14 cellular contexts compared by ENCODE assay signal in the genomic region with DNA sequence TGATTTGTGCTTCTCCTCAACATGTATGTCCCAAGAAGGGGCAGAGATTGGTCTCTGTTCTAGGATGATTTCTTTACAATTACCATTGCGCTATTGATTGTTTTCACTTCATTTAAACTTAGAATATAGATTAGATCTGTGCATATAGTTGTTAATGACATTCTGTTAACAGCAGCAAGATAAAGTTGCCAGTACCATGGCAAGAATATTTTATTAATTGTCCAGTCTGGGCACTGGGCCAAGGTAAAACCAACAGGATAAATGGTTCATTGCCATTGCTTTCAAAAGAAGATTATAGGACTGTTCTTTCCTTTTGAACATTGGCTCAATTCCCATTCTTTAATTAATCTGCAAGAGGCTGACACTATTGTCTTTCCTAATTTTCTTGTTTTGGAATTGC.
DNase-seq lines count a peak whose midpoint lies in the region; ATAC-seq and TF ChIP-seq lines count a peak whose summit lies in the region.
"Had no signal": no experiment of that assay in that cellular context is flagged by ENCODE, and none has a peak within 500 bp of the region (broad histone marks: within the 10 kb centered on the region; RNA-seq: fewer than 3 reads in every experiment).

No MANE protein-coding gene starts in this region.

- CTCF ChIA-PET in SK-N-SH (lab: Yijun Ruan, JAX): no interaction called here

- TF ChIP-seq RAD21 in Ishikawa (IDR thresholded peaks at IDR 0.05; ENCODE audit: low read depth): no peak
- no peak for TF ChIP-seq RAD21 in SK-N-SH (IDR thresholded peaks at IDR 0.05; ENCODE audit: low read length)

- peak; percentile 6 to 44 for DNase-seq in NCI-H1930 (lab: John Stamatoyannopoulos, UW)
- peak; percentile 17 for DNase-seq in SK-N-SH
- peak; percentile 21 for DNase-seq in mucosa of gallbladder (ENCODE audit: low spot score)
- DNase-seq in activated CD4-positive, alpha-beta T cell treated with anti-CD3 and anti-CD28 coated beads for 1 hour: no peak
- DNase-seq: activated CD8-positive, alpha-beta memory T cell treated with anti-CD3 and anti-CD28 coated beads, Interleukin-2, amount 50 U/mL, for 4 hours; CD4-positive, CD25-positive, alpha-beta regulatory T cell; hypothalamus; NK-92 treated with Interleukin-12 subunit alpha and Interleukin-12 subunit beta, amount 100 ng/mL, for 24 hours had no signal

- no peak overlapping the region for H3K4me3 ChIP-seq in SK-N-SH (ENCODE audit: low read depth in 2 of 2, low read length in 1 of 2)
- H3K4me3 ChIP-seq: lung, suprapubic skin had no signal

- TF ChIP-seq EP300 in Ishikawa (IDR thresholded peaks at IDR 0.05; ENCODE audit: borderline replicate concordance) (0 out of 2 replicates have a peak, but pooled peaks have one; percentile 21), SK-N-SH (IDR thresholded peaks at IDR 0.05; ENCODE audit: borderline replicate concordance in 1 of 2, low read depth in 1 of 2, low read length in 1 of 2) (peak in 1 of 2 experiments; percentile 48; a peak in 1 of 4 replicates)

- no peaks in the 10 kb centered on the region for H3K79me2 ChIP-seq in SK-N-SH (ENCODE audit: insufficient read depth)

- H3K9ac ChIP-seq in SK-N-SH: no peak overlapping the region

- WGBS in SK-N-SH (ENCODE audit: low lambda C conversion rate): 77% methylated on average over 1 of the region's 1 CpG

- H3F3A ChIP-seq in SK-N-SH (replicated peaks; ENCODE audit: insufficient read depth): no peaks in the 10 kb centered on the region

- peaks cover 3 to 9% of the 10 kb centered on the region in 2 experiments; a peak in 2 of 4 replicates for H3K4me1 ChIP-seq in SK-N-SH (ENCODE audit: control insufficient read depth in 1 of 2, insufficient read depth in 2 of 2, low read depth in 1 of 2, low read length in 1 of 2)

- H3K36me3 ChIP-seq in SK-N-SH (replicated peaks in 1 of 2; ENCODE audit: control insufficient read depth in 1 of 2, insufficient read depth in 2 of 2, low read length in 1 of 2): no peaks in the 10 kb centered on the region
- H3K36me3 ChIP-seq: suprapubic skin had no signal

- no peaks in the 10 kb centered on the region for H3K9me3 ChIP-seq in SK-N-SH
- H3K9me3 ChIP-seq: suprapubic skin had no signal

- no peak overlapping the region for H2AFZ ChIP-seq in SK-N-SH (ENCODE audit: low read depth)

- H3K27me3 ChIP-seq in SK-N-SH (ENCODE audit: insufficient read depth): no peaks in the 10 kb centered on the region
- H3K27me3 ChIP-seq: suprapubic skin had no signal

- no peaks in the 10 kb centered on the region for H3K9me2 ChIP-seq in SK-N-SH

- TF ChIP-seq CTCF in SK-N-SH (IDR thresholded peaks at IDR 0.05): no peak

- no peaks in the 10 kb centered on the region for H4K20me1 ChIP-seq in SK-N-SH (ENCODE audit: insufficient read depth)

- no peak overlapping the region for H3K27ac ChIP-seq in SK-N-SH (ENCODE audit: low read depth in 2 of 2, low read length in 1 of 2)
- H3K27ac ChIP-seq: suprapubic skin had no signal

- H3K4me2 ChIP-seq in SK-N-SH: no peak overlapping the region

- no peak for ATAC-seq in HG03469 (IDR thresholded peaks at IDR 0.05; ENCODE audit: unreplicated experiment)
- no peak for ATAC-seq in GM18861 (IDR thresholded peaks at IDR 0.05; ENCODE audit: unreplicated experiment)
- ATAC-seq: activated naive CD4-positive, alpha-beta T cell treated with anti-CD3 and anti-CD28 coated beads, Interleukin-2, amount 50 U/mL, for 72 hours had no signal

- POLR2A ChIA-PET in SK-N-SH (lab: Yijun Ruan, JAX): no interaction called here

TF ChIP-seq in Ishikawa, 13 proteins besides CTCF, POLR2A, EP300 and RAD21:
- TF ChIP-seq FOXM1 (IDR thresholded peaks at IDR 0.05; ENCODE audit: borderline replicate concordance, low read depth): no peak
- TF ChIP-seq NFIC (IDR thresholded peaks at IDR 0.05): peak; percentile 89
- TF ChIP-seq CEBPB (IDR thresholded peaks at IDR 0.05): no peak
- TF ChIP-seq, protein P1, sequence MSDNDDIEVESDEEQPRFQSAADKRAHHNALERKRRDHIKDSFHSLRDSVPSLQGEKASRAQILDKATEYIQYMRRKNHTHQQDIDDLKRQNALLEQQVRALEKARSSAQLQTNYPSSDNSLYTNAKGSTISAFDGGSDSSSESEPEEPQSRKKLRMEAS (IDR thresholded peaks at IDR 0.05): no peak
- TF ChIP-seq TCF12 (IDR thresholded peaks at IDR 0.05; ENCODE audit: low read depth): no peak
- TF ChIP-seq TEAD4 (IDR thresholded peaks at IDR 0.05): no peak
- TF ChIP-seq ZBTB7A (IDR thresholded peaks at IDR 0.05; ENCODE audit: low read depth): no peak
- TF ChIP-seq, protein P2, sequence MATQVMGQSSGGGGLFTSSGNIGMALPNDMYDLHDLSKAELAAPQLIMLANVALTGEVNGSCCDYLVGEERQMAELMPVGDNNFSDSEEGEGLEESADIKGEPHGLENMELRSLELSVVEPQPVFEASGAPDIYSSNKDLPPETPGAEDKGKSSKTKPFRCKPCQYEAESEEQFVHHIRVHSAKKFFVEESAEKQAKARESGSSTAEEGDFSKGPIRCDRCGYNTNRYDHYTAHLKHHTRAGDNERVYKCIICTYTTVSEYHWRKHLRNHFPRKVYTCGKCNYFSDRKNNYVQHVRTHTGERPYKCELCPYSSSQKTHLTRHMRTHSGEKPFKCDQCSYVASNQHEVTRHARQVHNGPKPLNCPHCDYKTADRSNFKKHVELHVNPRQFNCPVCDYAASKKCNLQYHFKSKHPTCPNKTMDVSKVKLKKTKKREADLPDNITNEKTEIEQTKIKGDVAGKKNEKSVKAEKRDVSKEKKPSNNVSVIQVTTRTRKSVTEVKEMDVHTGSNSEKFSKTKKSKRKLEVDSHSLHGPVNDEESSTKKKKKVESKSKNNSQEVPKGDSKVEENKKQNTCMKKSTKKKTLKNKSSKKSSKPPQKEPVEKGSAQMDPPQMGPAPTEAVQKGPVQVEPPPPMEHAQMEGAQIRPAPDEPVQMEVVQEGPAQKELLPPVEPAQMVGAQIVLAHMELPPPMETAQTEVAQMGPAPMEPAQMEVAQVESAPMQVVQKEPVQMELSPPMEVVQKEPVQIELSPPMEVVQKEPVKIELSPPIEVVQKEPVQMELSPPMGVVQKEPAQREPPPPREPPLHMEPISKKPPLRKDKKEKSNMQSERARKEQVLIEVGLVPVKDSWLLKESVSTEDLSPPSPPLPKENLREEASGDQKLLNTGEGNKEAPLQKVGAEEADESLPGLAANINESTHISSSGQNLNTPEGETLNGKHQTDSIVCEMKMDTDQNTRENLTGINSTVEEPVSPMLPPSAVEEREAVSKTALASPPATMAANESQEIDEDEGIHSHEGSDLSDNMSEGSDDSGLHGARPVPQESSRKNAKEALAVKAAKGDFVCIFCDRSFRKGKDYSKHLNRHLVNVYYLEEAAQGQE (IDR thresholded peaks at IDR 0.05; ENCODE audit: low read depth): no peak
TF ChIP-seq in Ishikawa: peak in this region for 1.

TF ChIP-seq in SK-N-SH, 30 proteins besides CTCF, POLR2A, EP300 and RAD21 (continues in another document):
- TF ChIP-seq EZH2phosphoT487 (IDR thresholded peaks at IDR 0.05; ENCODE audit: borderline replicate concordance, low read depth): no peak
- TF ChIP-seq, protein P3, sequence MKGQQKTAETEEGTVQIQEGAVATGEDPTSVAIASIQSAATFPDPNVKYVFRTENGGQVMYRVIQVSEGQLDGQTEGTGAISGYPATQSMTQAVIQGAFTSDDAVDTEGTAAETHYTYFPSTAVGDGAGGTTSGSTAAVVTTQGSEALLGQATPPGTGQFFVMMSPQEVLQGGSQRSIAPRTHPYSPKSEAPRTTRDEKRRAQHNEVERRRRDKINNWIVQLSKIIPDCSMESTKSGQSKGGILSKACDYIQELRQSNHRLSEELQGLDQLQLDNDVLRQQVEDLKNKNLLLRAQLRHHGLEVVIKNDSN (IDR thresholded peaks at IDR 0.05; ENCODE audit: borderline replicate concordance, low read depth): no peak
- no peak for TF ChIP-seq JUND (IDR thresholded peaks at IDR 0.05)
- TF ChIP-seq, protein P4, sequence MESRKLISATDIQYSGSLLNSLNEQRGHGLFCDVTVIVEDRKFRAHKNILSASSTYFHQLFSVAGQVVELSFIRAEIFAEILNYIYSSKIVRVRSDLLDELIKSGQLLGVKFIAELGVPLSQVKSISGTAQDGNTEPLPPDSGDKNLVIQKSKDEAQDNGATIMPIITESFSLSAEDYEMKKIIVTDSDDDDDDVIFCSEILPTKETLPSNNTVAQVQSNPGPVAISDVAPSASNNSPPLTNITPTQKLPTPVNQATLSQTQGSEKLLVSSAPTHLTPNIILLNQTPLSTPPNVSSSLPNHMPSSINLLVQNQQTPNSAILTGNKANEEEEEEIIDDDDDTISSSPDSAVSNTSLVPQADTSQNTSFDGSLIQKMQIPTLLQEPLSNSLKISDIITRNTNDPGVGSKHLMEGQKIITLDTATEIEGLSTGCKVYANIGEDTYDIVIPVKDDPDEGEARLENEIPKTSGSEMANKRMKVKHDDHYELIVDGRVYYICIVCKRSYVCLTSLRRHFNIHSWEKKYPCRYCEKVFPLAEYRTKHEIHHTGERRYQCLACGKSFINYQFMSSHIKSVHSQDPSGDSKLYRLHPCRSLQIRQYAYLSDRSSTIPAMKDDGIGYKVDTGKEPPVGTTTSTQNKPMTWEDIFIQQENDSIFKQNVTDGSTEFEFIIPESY (IDR thresholded peaks at IDR 0.05; ENCODE audit: borderline replicate concordance, low read depth): no peak
- no peak for TF ChIP-seq RFX5 (IDR thresholded peaks at IDR 0.05; ENCODE audit: low read length)
- peak; percentile 65 for TF ChIP-seq GATA2 (CRISPR knock-in tag; IDR thresholded peaks at IDR 0.05)
- no peak for TF ChIP-seq FOXM1 (IDR thresholded peaks at IDR 0.05; ENCODE audit: low read depth)
- TF ChIP-seq TAF1 (IDR thresholded peaks at IDR 0.05; ENCODE audit: borderline replicate concordance, low read depth, low read length): no peak
- no peak for TF ChIP-seq NRF1 (IDR thresholded peaks at IDR 0.05; ENCODE audit: low read depth, low read length)
- no peak for TF ChIP-seq TEAD4 (IDR thresholded peaks at IDR 0.05; ENCODE audit: borderline replicate concordance, insufficient read depth)
